Comparison of ENCODE assay signal across 8 cellular contexts in the genomic region with DNA sequence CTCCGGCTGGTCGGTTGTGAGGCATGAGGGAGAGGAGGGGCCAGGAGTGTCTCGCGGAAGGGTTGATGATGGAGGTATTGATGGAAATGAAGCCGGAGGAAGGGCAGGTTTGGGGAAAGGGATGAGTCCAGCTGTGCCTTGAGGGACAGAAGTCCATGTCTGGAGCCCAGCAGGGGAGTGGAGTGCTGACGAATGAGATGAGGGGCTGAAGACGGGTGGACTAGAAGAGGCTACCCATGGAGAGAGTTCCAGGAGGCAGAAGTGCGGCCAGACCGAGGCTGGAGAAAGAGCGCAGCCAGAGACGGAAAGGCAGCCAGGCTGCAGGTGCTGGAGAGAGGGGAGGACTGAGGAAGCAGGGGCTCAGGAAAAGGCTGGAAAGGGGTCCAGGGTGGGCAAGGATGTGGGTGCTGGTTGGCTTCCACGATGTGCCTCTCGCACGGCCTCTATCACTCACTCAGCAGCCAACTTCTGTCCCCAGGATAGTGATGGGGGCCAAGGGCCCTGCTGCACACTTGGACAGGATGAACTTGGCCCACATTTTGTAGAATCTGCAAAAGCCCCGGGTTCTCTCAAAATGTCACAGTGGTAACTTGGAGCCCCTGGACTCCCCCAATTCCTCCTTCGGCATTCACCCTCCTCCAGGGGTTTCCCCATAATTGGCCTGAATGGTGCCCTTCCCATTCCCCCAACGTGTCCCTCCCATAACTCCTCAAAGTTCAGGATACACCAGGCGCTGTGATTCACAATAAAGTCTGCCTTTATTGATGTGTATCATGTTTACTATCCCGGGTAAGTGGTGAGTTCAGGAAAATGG. TPM values are rescaled to one million over a fixed set of nuclear protein-coding genes. Genes with fewer than 3 reads are reported as not detected.
DNase-seq lines count a peak whose midpoint lies in the region; ATAC-seq and TF ChIP-seq lines count a peak whose summit lies in the region.

No MANE protein-coding gene starts in this region.

- H3K9me2 ChIP-seq in OCI-LY7 (ENCODE audit: insufficient read depth, low read length): no peaks in the 10 kb centered on the region

- POLR2A ChIA-PET in OCI-LY7 (lab: Charles Lee): interaction anchor here (0.7 kb wide), 2 partner anchors 206 to 728 kb away, joined by 3 to 4 read pairs; no protein-coding TSS in a partner anchor

- peak overlapping the region; percentile 100 for H2AFZ ChIP-seq in OCI-LY7 (ENCODE audit: low read length)

- H3K4me1 ChIP-seq in ES-I3 (ENCODE audit: insufficient read depth, low read length) (no peaks in the 10 kb centered on the region), OCI-LY7 (ENCODE audit: insufficient read depth, low read length, poor library complexity, severe bottlenecking) (peaks cover 13% of the 10 kb centered on the region)

- peak overlapping the region; percentile 99 for H3K4me3 ChIP-seq in OCI-LY7 (ENCODE audit: low read depth, low read length, poor library complexity, severe bottlenecking)
- peak overlapping the region; percentile 90 for H3K4me3 ChIP-seq in epithelial cell of proximal tubule (ENCODE audit: low read depth, low read length)

- no peaks in the 10 kb centered on the region for H3K27me3 Mint-ChIP-seq in osteocyte (ENCODE audit: unreplicated experiment)

- peaks cover 29% of the 10 kb centered on the region for H3K79me2 ChIP-seq in OCI-LY7 (ENCODE audit: insufficient read depth, low read depth, low read length)

- H3K9me3 ChIP-seq in ES-I3 (ENCODE audit: control insufficient read depth, insufficient read depth, low read length): no peaks in the 10 kb centered on the region
- no peaks in the 10 kb centered on the region for H3K9me3 ChIP-seq in OCI-LY7 (ENCODE audit: low read length)

- peaks cover 25% of the 10 kb centered on the region for H3K4me1 Mint-ChIP-seq in osteocyte (ENCODE audit: unreplicated experiment)

- DNase-seq in OCI-LY7 (ENCODE audit: low spot score): no peak
- DNase-seq in epithelial cell of proximal tubule (ENCODE audit: low read depth): no peak
- DNase-seq in osteocyte (ENCODE audit: extremely low spot score, unreplicated experiment): no peak
- DNase-seq in amniotic stem cell (lab: John Stamatoyannopoulos, UW): no peak
- DNase-seq in midbrain (lab: John Stamatoyannopoulos, UW): no peak
- no peak for DNase-seq in NCI-H345 (lab: John Stamatoyannopoulos, UW)

- no TSS peak for BruUV-seq in OCI-LY7 (replicated peaks; lab: Mats Ljungman, UMichigan)

- CTCF ChIA-PET in OCI-LY7 (lab: Charles Lee; ENCODE audit: unreplicated experiment): interaction anchor here (0.6 to 1.3 kb wide), 2 partner anchors 14 to 668 kb away, joined by 3 to 4 read pairs; no protein-coding TSS in a partner anchor

- TF ChIP-seq CTCF in OCI-LY7 (conservative IDR thresholded peaks at IDR 0.05; ENCODE audit: low read length) (no peak), epithelial cell of proximal tubule (conservative IDR thresholded peaks at IDR 0.05; ENCODE audit: low read depth, low read length) (no peak), osteocyte (IDR thresholded peaks at IDR 0.05) (no peak)

- peak overlapping the region; percentile 90 for H3K27ac Mint-ChIP-seq in osteocyte (ENCODE audit: unreplicated experiment)

- peaks cover 4% of the 10 kb centered on the region for H3K36me3 Mint-ChIP-seq in osteocyte (ENCODE audit: unreplicated experiment)

- H3K9me3 Mint-ChIP-seq in osteocyte (ENCODE audit: unreplicated experiment): no peaks in the 10 kb centered on the region

- H4K20me1 ChIP-seq in OCI-LY7 (ENCODE audit: insufficient read depth, low read length): no peaks in the 10 kb centered on the region

- H3K36me3 ChIP-seq in ES-I3 (ENCODE audit: insufficient read depth, low read length): peaks cover 15% of the 10 kb centered on the region
- H3K36me3 ChIP-seq in OCI-LY7 (ENCODE audit: insufficient read depth, low read length): peaks cover 30% of the 10 kb centered on the region

- H3K4me2 ChIP-seq in OCI-LY7 (ENCODE audit: low read length): peak overlapping the region; percentile 92

- intact Hi-C loops in OCI-LY7 (cut with micrococcal nuclease; ENCODE audit: unreplicated experiment): no loop called here

- peak overlapping the region; percentile 94 for H3K4me3 Mint-ChIP-seq in osteocyte (ENCODE audit: unreplicated experiment)

- no peak for ATAC-seq in GM19324 (IDR thresholded peaks at IDR 0.05; ENCODE audit: low FRiP score, unreplicated experiment)

- no peak overlapping the region for H3K27ac ChIP-seq in OCI-LY7 (ENCODE audit: low read depth, low read length, poor library complexity, severe bottlenecking)

- peak overlapping the region; percentile 83; the same call in 1 of the 2 replicates for H3K9ac ChIP-seq in ES-I3 (ENCODE audit: low read depth, low read length)

RNA-seq across cellular contexts. Expression of gene EIF6, which starts 0.6 kb away (rescaled TPM):
- 93.9 and 113 TPM in 2 replicates for total RNA-seq in OCI-LY7 (2014; rRNA removed; shearing (Covaris generic))
- total RNA-seq in OCI-LY7 (2022) (90.6 and 106 TPM in 2 replicates), epithelial cell of proximal tubule (315 and 480 TPM in 2 replicates), osteocyte (131 and 136 TPM in 2 replicates)

RNA-seq across cellular contexts. Expression of gene FAM83C, which starts 7.0 kb away (rescaled TPM):
- total RNA-seq in OCI-LY7 (2014; rRNA removed; shearing (Covaris generic)): not detected in 2 replicates
- not detected in 2 replicates for total RNA-seq in OCI-LY7 (2022)
- 0.14 TPM in 1 of 2 replicates, not detected in the other for total RNA-seq in epithelial cell of proximal tubule
- total RNA-seq in osteocyte: not detected in 2 replicates

RNA-seq across cellular contexts. Expression of gene MMP24OS, which starts 7.3 kb away (rescaled TPM):
- 13.2 and 14.8 TPM in 2 replicates for total RNA-seq in OCI-LY7 (2014; rRNA removed; shearing (Covaris generic))
- 44.6 and 48.5 TPM in 2 replicates for total RNA-seq in OCI-LY7 (2022)
- 16.1 and 32.3 TPM in 2 replicates for total RNA-seq in epithelial cell of proximal tubule
- total RNA-seq in osteocyte: 118 and 120 TPM in 2 replicates

RNA-seq across cellular contexts. Expression of gene MMP24, which starts 58.7 kb away (rescaled TPM):
- total RNA-seq in OCI-LY7 (2014; rRNA removed; shearing (Covaris generic)): not detected in 2 replicates
- total RNA-seq in OCI-LY7 (2022) (not detected in 2 replicates), epithelial cell of proximal tubule (8.2 and 12.2 TPM in 2 replicates), osteocyte (0.54 and 0.63 TPM in 2 replicates)
